In genomic region chr2:10371441-10372194, GRCh38 we compare ENCODE assay signal across 18 cellular contexts.
A peak's percentile ranks its signal among the peaks of the same experiment; 100 is the strongest.
DNase-seq lines count a peak whose midpoint lies in the region; ATAC-seq and TF ChIP-seq lines count a peak whose summit lies in the region.
"Had no signal": no experiment of that assay in that cellular context is flagged by ENCODE, and none has a peak within 500 bp of the region (broad histone marks: within the 10 kb centered on the region; RNA-seq: fewer than 3 reads in every experiment).

No MANE protein-coding gene starts in this region.

- H3K36me3 ChIP-seq in upper lobe of left lung, result peaks cover 0 to 10% (median 3%) of the 10 kb centered on the region in 4 donors
- H3K36me3 ChIP-seq: gastrocnemius medialis, uterus had no signal

- peaks cover 26 to 67% (median 37%) of the 10 kb centered on the region in 4 donors for H3K4me1 ChIP-seq in upper lobe of left lung
- H3K4me1 ChIP-seq: gastrocnemius medialis had no signal

- 83 to 93% methylated on average over 14 of the region's 15 CpGs for WGBS in upper lobe of left lung, 2 donors

- H3K36me3 Mint-ChIP-seq in activated naive CD4-positive, alpha-beta T cell treated with anti-CD3 and anti-CD28 coated beads, Interleukin-2, amount 50 U/mL, for 72 hours, result peaks cover 0 to 10% of the 10 kb centered on the region in 2 donors
- H3K36me3 Mint-ChIP-seq in brain (no peaks in the 10 kb centered on the region), neural crest cell (ENCODE audit: low read depth) (no peaks in the 10 kb centered on the region)

- H3K4me3 ChIP-seq in upper lobe of left lung, result no peak overlapping the region
- H3K4me3 ChIP-seq: gastrocnemius medialis, uterus had no signal

- peak overlapping the region; percentile 61 to 87 (median 78) for H3K27ac ChIP-seq in upper lobe of left lung
- H3K27ac ChIP-seq: gastrocnemius medialis, uterus had no signal

- TF ChIP-seq POLR2A in upper lobe of left lung (IDR thresholded peaks at IDR 0.05), result no peak

- H3K27me3 Mint-ChIP-seq in brain (no peaks in the 10 kb centered on the region), neural crest cell (ENCODE audit: low read depth) (no peaks in the 10 kb centered on the region)
- H3K27me3 Mint-ChIP-seq: T-cell had no signal

- no peak for TF ChIP-seq CTCF in brain (conservative IDR thresholded peaks at IDR 0.05)
- no peak for TF ChIP-seq CTCF in neural crest cell (conservative IDR thresholded peaks at IDR 0.05)
- no peak for TF ChIP-seq CTCF in upper lobe of left lung (IDR thresholded peaks at IDR 0.05)

- no peak for DNase-seq in activated naive CD4-positive, alpha-beta T cell treated with anti-CD3 and anti-CD28 coated beads, Interleukin-2, amount 50 U/mL, for 72 hours (ENCODE audit: low spot score in 2 of 2)
- no peak for DNase-seq in activated naive CD4-positive, alpha-beta T cell (lab: John Stamatoyannopoulos, UW)
- DNase-seq in neural crest cell (ENCODE audit: low read depth, low spot score) (no peak), upper lobe of left lung (peak in 1 of 2 donors; percentile 55), NCI-H774 (lab: John Stamatoyannopoulos, UW) (no peak)
- DNase-seq: activated CD4-positive, alpha-beta T cell treated with anti-CD3 and anti-CD28 coated beads for 48 hours; activated effector memory CD4-positive, alpha-beta T cell treated with anti-CD3 and anti-CD28 coated beads, Interleukin-2, amount 50 U/mL, for 16 hours; central memory CD4-positive, alpha-beta T cell; DMS 273 treated with DMSO at 0.1 percent for 48 hours; gastrocnemius medialis; NCI-H1417 treated with DMSO at 0.1 percent for 48 hours; SHP77; stimulated activated CD4-positive, alpha-beta T cell treated with anti-CD3 and anti-CD28 coated beads, Interleukin-4, amount 100 ng/mL, for 4 hours; T-cell; uterus had no signal

- H3K9me3 ChIP-seq in upper lobe of left lung, result no peaks in the 10 kb centered on the region
- H3K9me3 ChIP-seq: gastrocnemius medialis, uterus had no signal

- H3K4me3 Mint-ChIP-seq in brain (peak overlapping the region in 1 of 5 experiments; percentile 28), neural crest cell (peak overlapping the region; percentile 67)
- H3K4me3 Mint-ChIP-seq: T-cell had no signal

- TF ChIP-seq EP300 in upper lobe of left lung (IDR thresholded peaks at IDR 0.05), result no peak

- H3K27ac Mint-ChIP-seq in activated naive CD4-positive, alpha-beta T cell treated with anti-CD3 and anti-CD28 coated beads, Interleukin-2, amount 50 U/mL, for 72 hours, result peak overlapping the region; percentile 19 to 57
- H3K27ac Mint-ChIP-seq in brain (peak overlapping the region; percentile 83 to 94 (median 91)), neural crest cell (ENCODE audit: unreplicated experiment) (peak overlapping the region; percentile 98)
- H3K27ac Mint-ChIP-seq: T-cell had no signal

- ATAC-seq in activated naive CD4-positive, alpha-beta T cell treated with anti-CD3 and anti-CD28 coated beads, Interleukin-2, amount 50 U/mL, for 72 hours, result no peak
- no peak for ATAC-seq in upper lobe of left lung (ENCODE audit: low FRiP score in 2 of 2)
- ATAC-seq in HG02610 (IDR thresholded peaks at IDR 0.05; ENCODE audit: unreplicated experiment), result no peak
- ATAC-seq in GM18907 (IDR thresholded peaks at IDR 0.05; ENCODE audit: unreplicated experiment), result no peak
- ATAC-seq: gastrocnemius medialis, T-cell had no signal

- H3K4me1 Mint-ChIP-seq in brain (peaks cover 57% of the 10 kb centered on the region), neural crest cell (peaks cover 42% of the 10 kb centered on the region)

- no peaks in the 10 kb centered on the region for H3K9me3 Mint-ChIP-seq in activated naive CD4-positive, alpha-beta T cell treated with anti-CD3 and anti-CD28 coated beads, Interleukin-2, amount 50 U/mL, for 72 hours
- H3K9me3 Mint-ChIP-seq in brain, result no peaks in the 10 kb centered on the region
- H3K9me3 Mint-ChIP-seq in neural crest cell, result no peaks in the 10 kb centered on the region
- H3K9me3 Mint-ChIP-seq: T-cell had no signal

- no peaks in the 10 kb centered on the region for H3K27me3 ChIP-seq in upper lobe of left lung
- H3K27me3 ChIP-seq: gastrocnemius medialis, uterus had no signal

Comparison
In these comparisons a context has a peak if more than half of its experiments do, and no peak if none do; other contexts are left out.
1. H3K27ac Mint-ChIP-seq: peak in every context shown above with its lines; median percentile 98 in neural crest cell; 91 in brain; 38 in activated naive CD4-positive, alpha-beta T cell treated with anti-CD3 and anti-CD28 coated beads, Interleukin-2, amount 50 U/mL, for 72 hours.